Comparison of ENCODE assay signal across 8 cellular contexts in genomic region chr15:23038741-23039150, GRCh38. TPM values are rescaled to one million over a fixed set of nuclear protein-coding genes. Genes with fewer than 3 reads are reported as not detected.
DNase-seq lines count a peak whose midpoint lies in the region; ATAC-seq and TF ChIP-seq lines count a peak whose summit lies in the region.

No MANE protein-coding gene starts in this region.

- peak overlapping the region; percentile 98 for H3K9ac ChIP-seq in HUES6 (ENCODE audit: low read length)

- H3K36me3 ChIP-seq in HUES6 (ENCODE audit: control insufficient read depth, insufficient read depth, low read length) = peaks cover 24% of the 10 kb centered on the region
- peaks cover 0 to 34% (median 15%) of the 10 kb centered on the region in 9 donors for H3K36me3 ChIP-seq in heart right ventricle
- H3K36me3 ChIP-seq in sigmoid colon = peaks cover 0 to 33% (median 1%) of the 10 kb centered on the region in 4 donors

- no peaks in the 10 kb centered on the region for H3K27me3 Mint-ChIP-seq in activated CD4-positive, alpha-beta memory T cell treated with anti-CD3 and anti-CD28 coated beads, Interleukin-2, amount 10 ng/mL, durations not matched to agents 7 days and 5 days

- H3K9me3 ChIP-seq in HUES6 (ENCODE audit: control insufficient read depth, insufficient read depth, low read depth, low read length) (no peaks in the 10 kb centered on the region), heart right ventricle (no peaks in the 10 kb centered on the region), sigmoid colon (no peaks in the 10 kb centered on the region)

- no peak for TF ChIP-seq EP300 in sigmoid colon (IDR thresholded peaks at IDR 0.05)

- POLR2A ChIA-PET in activated CD4-positive, alpha-beta memory T cell treated with anti-CD3 and anti-CD28 coated beads, Interleukin-2, amount 10 ng/mL, durations not matched to agents 7 days and 5 days (lab: Charles Lee) = interaction anchor here (1.1 to 2.8 kb wide), 12 partner anchors 9 to 253 kb away, joined by 3 to 15 read pairs (median 6); partner anchors contain the start of genes CYFIP1, NIPA1 and NIPA2

- intact Hi-C loops in heart right ventricle (cut with DNase I) (loop anchor here in 6 of 10 donors (5.0 to 10.0 kb wide), 5 partner anchors 54 to 429 kb away; partner anchors contain the start of genes CYFIP1 (in 1 of the 6) and NIPA2 (in 1 of the 6)), sigmoid colon (cut with DNase I) (loop anchor here (2.0 to 10.0 kb wide), 4 partner anchors 64 to 426 kb away; partner anchors contain the start of gene NIPA2)

- peaks cover 26% of the 10 kb centered on the region for H3K4me1 Mint-ChIP-seq in activated CD4-positive, alpha-beta memory T cell treated with anti-CD3 and anti-CD28 coated beads, Interleukin-2, amount 10 ng/mL, durations not matched to agents 7 days and 5 days

- peaks cover 7% of the 10 kb centered on the region for H3K36me3 Mint-ChIP-seq in activated CD4-positive, alpha-beta memory T cell treated with anti-CD3 and anti-CD28 coated beads, Interleukin-2, amount 10 ng/mL, durations not matched to agents 7 days and 5 days (ENCODE audit: low read depth)

- TF ChIP-seq POLR2A in sigmoid colon (IDR thresholded peaks at IDR 0.05) = no peak

- peak overlapping the region; percentile 97 for H3K4me3 Mint-ChIP-seq in activated CD4-positive, alpha-beta memory T cell treated with anti-CD3 and anti-CD28 coated beads, Interleukin-2, amount 10 ng/mL, durations not matched to agents 7 days and 5 days

- no peaks in the 10 kb centered on the region for H3K9me3 Mint-ChIP-seq in activated CD4-positive, alpha-beta memory T cell treated with anti-CD3 and anti-CD28 coated beads, Interleukin-2, amount 10 ng/mL, durations not matched to agents 7 days and 5 days

- H3K4me3 ChIP-seq in HUES6 (ENCODE audit: low read depth, low read length) (peak overlapping the region; percentile 79), heart right ventricle (peak overlapping the region; percentile 55 to 85 (median 74)), sigmoid colon (peak overlapping the region; percentile 47 to 96 (median 89))

- peak overlapping the region; percentile 92 for H3K27ac Mint-ChIP-seq in activated CD4-positive, alpha-beta memory T cell treated with anti-CD3 and anti-CD28 coated beads, Interleukin-2, amount 10 ng/mL, durations not matched to agents 7 days and 5 days

- CTCF ChIA-PET in activated CD4-positive, alpha-beta memory T cell treated with anti-CD3 and anti-CD28 coated beads, Interleukin-2, amount 10 ng/mL, durations not matched to agents 7 days and 5 days (lab: Charles Lee) = interaction anchor here (0.8 to 1.4 kb wide), 4 partner anchors 8 to 199 kb away, joined by 3 to 10 read pairs (median 3); no protein-coding TSS in a partner anchor

- H3K4me1 ChIP-seq in HUES6 (ENCODE audit: control insufficient read depth, insufficient read depth, low read length) = 0 out of 2 replicates have a peak, but pooled peaks cover 4% of the 10 kb centered on the region
- H3K4me1 ChIP-seq in heart right ventricle = peaks cover 0 to 19% (median 16%) of the 10 kb centered on the region in 9 donors
- H3K4me1 ChIP-seq in sigmoid colon = peaks cover 0 to 22% (median 14%) of the 10 kb centered on the region in 4 donors

- H3K27ac ChIP-seq in HUES6 (ENCODE audit: low read depth, low read length) (no peak overlapping the region), heart right ventricle (peak overlapping the region in 9 of 10 donors; percentile 70 to 96 (median 88)), sigmoid colon (peak overlapping the region; percentile 76 to 88 (median 86))

- TF ChIP-seq CTCF in heart right ventricle (IDR thresholded peaks at IDR 0.05) = no peak
- TF ChIP-seq CTCF in sigmoid colon (IDR thresholded peaks at IDR 0.05) = no peak

- 5 to 6% methylated on average over 14 of the region's 14 CpGs for WGBS in heart right ventricle, 2 donors
- 2 to 5% methylated on average over 14 of the region's 14 CpGs for WGBS in sigmoid colon, 2 donors

- ATAC-seq in GM21717 (IDR thresholded peaks at IDR 0.05; ENCODE audit: unreplicated experiment) (peak; percentile 56), heart right ventricle (peak in 1 of 8 donors; percentile 3)

- H3K27me3 ChIP-seq in HUES6 (ENCODE audit: control insufficient read depth, insufficient read depth, low read length) = no peaks in the 10 kb centered on the region
- H3K27me3 ChIP-seq in heart right ventricle = no peaks in the 10 kb centered on the region
- no peaks in the 10 kb centered on the region for H3K27me3 ChIP-seq in sigmoid colon

- peak; percentile 21 to 37 for DNase-seq in SHP77 (lab: John Stamatoyannopoulos, UW)
- DNase-seq in SHP77 treated with DMSO at 0.1 percent for 48 hours (lab: John Stamatoyannopoulos, UW) = no peak
- DNase-seq in activated CD4-positive, alpha-beta memory T cell treated with anti-CD3 and anti-CD28 coated beads, Interleukin-2, amount 10 ng/mL, durations not matched to agents 7 days and 5 days = no peak
- DNase-seq in heart right ventricle = no peak
- DNase-seq in sigmoid colon = no peak
- DNase-seq in stimulated activated naive CD4-positive, alpha-beta T cell (lab: John Stamatoyannopoulos, UW) = no peak

RNA-seq across cellular contexts. Expression of gene TUBGCP5, which starts 0.6 kb away (rescaled TPM):
- total RNA-seq in activated CD4-positive, alpha-beta memory T cell treated with anti-CD3 and anti-CD28 coated beads, Interleukin-2, amount 10 ng/mL, durations not matched to agents 7 days and 5 days = 10 to 100 TPM; 13.2 TPM
- total RNA-seq in heart right ventricle (10 to 100 TPM; 10.7 to 17.3 (median 13.6) TPM), sigmoid colon (10 to 100 TPM; 18.1 to 32.3 (median 24.4) TPM)
- polyA plus RNA-seq in heart right ventricle (1 to 10 TPM; 3.8 to 5.2 TPM), sigmoid colon (1 to 10 TPM; 3.0 to 6.5 (median 4.9) TPM)

RNA-seq across cellular contexts. Expression of gene CYFIP1, which starts 58.6 kb away (rescaled TPM):
- 10 to 100 TPM; 23.1 to 24.9 TPM for total RNA-seq in activated CD4-positive, alpha-beta memory T cell treated with anti-CD3 and anti-CD28 coated beads, Interleukin-2, amount 10 ng/mL, durations not matched to agents 7 days and 5 days
- total RNA-seq in heart right ventricle (10 to 100 TPM; 17.6 to 56.6 (median 28.7) TPM), sigmoid colon (10 to 100 TPM; 69.8 to 99.6 (median 77.2) TPM)
- polyA plus RNA-seq in heart right ventricle (10 to 100 TPM; 12.4 to 23.6 TPM), sigmoid colon (10 to 100 TPM; 45.0 to 66.4 (median 56.6) TPM)

Comparison
In these comparisons a context has a peak if more than half of its experiments do, and no peak if none do; other contexts are left out.
1. DNase-seq: peak in SHP77 (2 of 2); none in SHP77 treated with DMSO at 0.1 percent for 48 hours (single experiment), activated CD4-positive, alpha-beta memory T cell treated with anti-CD3 and anti-CD28 coated beads, Interleukin-2, amount 10 ng/mL, durations not matched to agents 7 days and 5 days (single experiment), heart right ventricle (0 of 2), sigmoid colon (single experiment) and stimulated activated naive CD4-positive, alpha-beta T cell (0 of 6).
2. Peak in every context shown above with its lines, with median percentiles within 50 percentile points of each other: H3K4me3 ChIP-seq.